In the genomic region with DNA sequence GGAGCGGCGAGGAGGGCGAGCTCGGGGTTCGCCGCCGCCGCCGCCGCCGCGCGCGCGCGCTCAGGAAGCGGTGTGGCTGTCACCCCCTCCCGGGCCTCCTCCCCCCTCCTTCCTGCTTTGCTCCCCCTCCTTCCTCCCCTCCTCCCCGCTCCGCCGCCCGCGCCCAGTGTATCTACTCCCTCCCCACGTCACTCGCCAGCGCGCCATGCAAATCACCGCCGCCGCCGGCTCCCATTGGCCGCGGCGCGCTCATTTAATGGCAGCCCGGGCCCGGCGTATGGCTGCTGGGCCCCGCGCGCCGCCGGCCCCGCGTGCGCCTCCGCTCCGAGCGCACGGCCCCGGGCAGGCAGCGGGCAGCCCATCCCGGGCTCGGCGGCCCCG, we compare ENCODE assay signal across 10 cellular contexts. TPM values are rescaled to one million over a fixed set of nuclear protein-coding genes. Genes with fewer than 3 reads are reported as not detected.
DNase-seq lines count a peak whose midpoint lies in the region; ATAC-seq and TF ChIP-seq lines count a peak whose summit lies in the region.
"Had no signal": no experiment of that assay in that cellular context is flagged by ENCODE, and none has a peak within 500 bp of the region (broad histone marks: within the 10 kb centered on the region; RNA-seq: fewer than 3 reads in every experiment).

No MANE protein-coding gene starts in this region.

- no peak overlapping the region for H3K4me3 Mint-ChIP-seq in CD4-positive, CD25-positive, alpha-beta regulatory T cell

- peaks cover 4% of the 10 kb centered on the region for H3K4me1 ChIP-seq in CD4-positive, CD25-positive, alpha-beta regulatory T cell (ENCODE audit: control insufficient read depth, insufficient read depth, low read length, poor library complexity, severe bottlenecking)
- H3K4me1 ChIP-seq in ascending aorta = no peaks in the 10 kb centered on the region
- H3K4me1 ChIP-seq: SJSA1 had no signal

- H3K9me3 Mint-ChIP-seq in CD4-positive, CD25-positive, alpha-beta regulatory T cell = peaks cover 0 to 24% (median 0%) of the 10 kb centered on the region in 7 donors

- intact Hi-C loops in ascending aorta (cut with DNase I) = no loop called here

- H3K27me3 ChIP-seq in CD4-positive, CD25-positive, alpha-beta regulatory T cell (ENCODE audit: control insufficient read depth, insufficient read depth, low read length) = peaks cover 38% of the 10 kb centered on the region
- H3K27me3 ChIP-seq in ascending aorta (peaks cover 1% of the 10 kb centered on the region), layer of hippocampus (ENCODE audit: control insufficient read depth, insufficient read depth, low read length) (peaks cover 33% of the 10 kb centered on the region)
- H3K27me3 ChIP-seq: ovary had no signal

- TF ChIP-seq CTCF in ascending aorta (IDR thresholded peaks at IDR 0.05) = no peak

- H3K4me1 Mint-ChIP-seq in CD4-positive, CD25-positive, alpha-beta regulatory T cell = peaks cover 0 to 23% (median 3%) of the 10 kb centered on the region in 4 donors

- DNase-seq in CD4-positive, CD25-positive, alpha-beta regulatory T cell = peak; percentile 26 to 62 (median 47)
- peak; percentile 95 for DNase-seq in NCI-H2227 (lab: John Stamatoyannopoulos, UW; ENCODE audit: unreplicated experiment)
- no peak for DNase-seq in ascending aorta (ENCODE audit: low spot score in 2 of 2)
- DNase-seq in stimulated activated CD4-positive, alpha-beta T cell treated with anti-CD3 and anti-CD28 coated beads, TNF-alpha, amount 100 ng/mL, for 48 hours (ENCODE audit: low read depth in 3 of 3) = peak in 2 of 3 donors; percentile 40 to 64
- DNase-seq in HCEC 1CT = no peak
- DNase-seq in KG1 (lab: John Stamatoyannopoulos, UW) = no peak
- DNase-seq in SKM-1 (lab: John Stamatoyannopoulos, UW; ENCODE audit: unreplicated experiment) = no peak

- no peaks in the 10 kb centered on the region for H3K36me3 ChIP-seq in CD4-positive, CD25-positive, alpha-beta regulatory T cell (ENCODE audit: control insufficient read depth, insufficient read depth, low read length)
- H3K36me3 ChIP-seq in ascending aorta = no peaks in the 10 kb centered on the region
- H3K36me3 ChIP-seq: ovary, SJSA1 had no signal

- no peak overlapping the region for H3K4me3 ChIP-seq in CD4-positive, CD25-positive, alpha-beta regulatory T cell (ENCODE audit: low read depth, low read length)
- H3K4me3 ChIP-seq in ascending aorta = peak overlapping the region; percentile 33 to 55
- H3K4me3 ChIP-seq: ovary, SJSA1 had no signal

- H3K36me3 Mint-ChIP-seq in CD4-positive, CD25-positive, alpha-beta regulatory T cell = peaks cover 10% of the 10 kb centered on the region

- H3K9me3 ChIP-seq in CD4-positive, CD25-positive, alpha-beta regulatory T cell (ENCODE audit: control insufficient read depth in 2 of 2, low read length in 2 of 2) = peaks cover 5 to 11% of the 10 kb centered on the region in 2 experiments
- H3K9me3 ChIP-seq in ascending aorta = no peaks in the 10 kb centered on the region
- H3K9me3 ChIP-seq: ovary had no signal

- no peak overlapping the region for H3K27ac Mint-ChIP-seq in CD4-positive, CD25-positive, alpha-beta regulatory T cell

- peaks cover 65% of the 10 kb centered on the region for H3K27me3 Mint-ChIP-seq in CD4-positive, CD25-positive, alpha-beta regulatory T cell

- H3K27ac ChIP-seq in CD4-positive, CD25-positive, alpha-beta regulatory T cell (ENCODE audit: insufficient read depth, low read length, poor library complexity, severe bottlenecking) = no peak overlapping the region
- H3K27ac ChIP-seq in ascending aorta (no peak overlapping the region), layer of hippocampus (ENCODE audit: low read depth, low read length) (peak overlapping the region; percentile 57)
- H3K27ac ChIP-seq: ovary, SJSA1 had no signal

- ATAC-seq in CD4-positive, CD25-positive, alpha-beta regulatory T cell (ENCODE audit: low read depth in 2 of 2) = peak in 1 of 2 donors; percentile 43

RNA-seq across cellular contexts. Expression of a gene that starts 0.3 kb away (rescaled TPM):
- total RNA-seq in CD4-positive, CD25-positive, alpha-beta regulatory T cell = not detected
- polyA plus RNA-seq in CD4-positive, CD25-positive, alpha-beta regulatory T cell = not detected
- not detected for total RNA-seq in ascending aorta
- total RNA-seq: ovary, SJSA1 had no signal
- polyA plus RNA-seq: ovary had no signal

Comparison
In these comparisons a context has a peak if more than half of its experiments do, and no peak if none do; other contexts are left out.
1. DNase-seq: peak in CD4-positive, CD25-positive, alpha-beta regulatory T cell (3 of 3), NCI-H2227 (single experiment) and stimulated activated CD4-positive, alpha-beta T cell treated with anti-CD3 and anti-CD28 coated beads, TNF-alpha, amount 100 ng/mL, for 48 hours (2 of 3); none in ascending aorta (0 of 2), HCEC 1CT (single experiment), KG1 (single experiment) and SKM-1 (single experiment).